Comparison of ENCODE assay signal across 15 cellular contexts in the genomic region with DNA sequence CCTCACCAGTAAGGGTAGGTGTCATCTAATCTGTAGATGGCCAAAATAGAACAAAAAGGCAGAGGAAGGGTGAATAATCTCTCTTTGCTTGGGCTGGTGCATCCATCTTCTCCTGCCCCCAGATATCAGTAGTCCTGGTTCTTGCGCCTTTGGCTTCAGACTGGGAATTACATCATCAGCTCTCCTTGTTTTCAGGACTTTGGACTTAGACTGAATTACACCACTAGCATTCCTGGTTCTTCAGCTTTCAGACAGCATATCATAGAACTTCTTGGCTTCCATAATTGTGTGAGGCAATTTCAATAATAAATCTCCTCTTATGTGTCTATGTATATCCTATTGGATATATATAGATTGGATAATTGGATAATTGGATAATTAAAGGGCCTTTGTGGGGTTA.
A peak's percentile ranks its signal among the peaks of the same experiment; 100 is the strongest.
DNase-seq lines count a peak whose midpoint lies in the region; ATAC-seq and TF ChIP-seq lines count a peak whose summit lies in the region.
"Had no signal": no experiment of that assay in that cellular context is flagged by ENCODE, and none has a peak within 500 bp of the region (broad histone marks: within the 10 kb centered on the region; RNA-seq: fewer than 3 reads in every experiment).

No MANE protein-coding gene starts in this region.

- H3K27me3 ChIP-seq in right cardiac atrium (ENCODE audit: control insufficient read depth, insufficient read depth) (no peaks in the 10 kb centered on the region), H9 (ENCODE audit: insufficient read depth, low read length) (no peaks in the 10 kb centered on the region)
- H3K27me3 ChIP-seq: BLaER1 had no signal

- no peak overlapping the region for H2AK5ac ChIP-seq in H9 (ENCODE audit: insufficient read length, low read length)

- ATAC-seq in left ventricle myocardium superior, result peak; percentile 38
- ATAC-seq in right cardiac atrium, result no peak

- no peak overlapping the region for H2AFZ ChIP-seq in H9 (ENCODE audit: low read length)

- H3K4me2 ChIP-seq in H9 (ENCODE audit: insufficient read depth, insufficient read length, low read length), result no peak overlapping the region
- H3K4me2 ChIP-seq: BLaER1 had no signal

- H3K9ac ChIP-seq in H9 (ENCODE audit: extremely low read depth, insufficient read length, low read length), result no peak overlapping the region
- H3K9ac ChIP-seq: BLaER1 had no signal

- no peak overlapping the region for H2BK120ac ChIP-seq in H9 (ENCODE audit: low read depth, low read length, poor library complexity, severe bottlenecking)

- H3K27ac ChIP-seq in right cardiac atrium (ENCODE audit: low read length) (no peak overlapping the region), H9 (ENCODE audit: insufficient read length, low read depth, low read length) (no peak overlapping the region)
- H3K27ac ChIP-seq: BLaER1 had no signal

- DNase-seq in left ventricle myocardium superior (no peak), right cardiac atrium (no peak), iris pigment epithelial cell (ENCODE audit: low read depth) (peak; percentile 7), renal cortical epithelial cell (ENCODE audit: low read depth) (peak; percentile 49), SHP77 treated with DMSO at 0.1 percent for 48 hours (lab: John Stamatoyannopoulos, UW) (no peak), GM13977 (ENCODE audit: low spot score) (no peak), H9 (no peak)
- DNase-seq: 8988T; AML-193; CD8-positive, alpha-beta memory T cell; GOT3 had no signal

- no peak overlapping the region for H4K91ac ChIP-seq in H9 (ENCODE audit: insufficient read length, low read depth, low read length)

- no peaks in the 10 kb centered on the region for H4K20me1 ChIP-seq in H9 (ENCODE audit: control insufficient read depth, insufficient read depth, insufficient read length)
- H4K20me1 ChIP-seq: BLaER1 had no signal

- no peak overlapping the region for H3K23ac ChIP-seq in H9 (ENCODE audit: insufficient read length, low read depth, low read length)

- peaks cover 9 to 18% of the 10 kb centered on the region in 2 experiments for H3K4me1 Mint-ChIP-seq in H9
- H3K4me1 Mint-ChIP-seq: CD8-positive, alpha-beta memory T cell had no signal

- H3K4ac ChIP-seq in H9 (ENCODE audit: low read depth, low read length), result no peak overlapping the region

- H2BK12ac ChIP-seq in H9 (ENCODE audit: insufficient read length, low read depth, low read length), result no peak overlapping the region

- H3K56ac ChIP-seq in H9 (ENCODE audit: insufficient read length, low read depth, low read length), result no peak overlapping the region

- no peak overlapping the region for H3K14ac ChIP-seq in H9 (ENCODE audit: insufficient read depth, low read length)

- H4K8ac ChIP-seq in H9 (replicated peaks; ENCODE audit: insufficient read length, low read depth, low read length), result no peak overlapping the region

- H3K79me2 ChIP-seq in H9 (ENCODE audit: insufficient read depth, low read length), result no peaks in the 10 kb centered on the region

- WGBS in right cardiac atrium, result 92% methylated on average over 1 of the region's 1 CpG
- no CpG with 5 or more reads among the region's 1 CpG for WGBS in H9 (ENCODE audit: extremely low coverage, insufficient read length, low lambda C conversion rate)

- H2BK15ac ChIP-seq in H9 (ENCODE audit: low read depth, low read length), result no peak overlapping the region

- in situ Hi-C loops in GM13977 (cut with MboI; ENCODE audit: low pct_unique_long_range_greater_than_20kb, low sequenced_read_pairs, unreplicated experiment), result no loop called here

- H3K4me1 ChIP-seq in right cardiac atrium (ENCODE audit: control insufficient read depth, insufficient read depth, low read length), result no peaks in the 10 kb centered on the region
- H3K4me1 ChIP-seq in H9 (ENCODE audit: insufficient read depth, low read length), result no peaks in the 10 kb centered on the region
- H3K4me1 ChIP-seq: BLaER1, HAP-1 had no signal

- H3K9me3 ChIP-seq in right cardiac atrium (ENCODE audit: control insufficient read depth, low read length) (peaks cover 2% of the 10 kb centered on the region), H9 (ENCODE audit: control insufficient read depth, low read depth, low read length) (no peaks in the 10 kb centered on the region)
- H3K9me3 ChIP-seq: BLaER1, Caco-2, HAP-1 had no signal

- H3T11ph ChIP-seq in H9 (ENCODE audit: low read length), result no peak overlapping the region

- H3K36me3 Mint-ChIP-seq in H9 (ENCODE audit: insufficient read depth in 1 of 3, low read depth in 3 of 3), result no peaks in the 10 kb centered on the region; a peak in 1 of 7 replicates
- H3K36me3 Mint-ChIP-seq: CD8-positive, alpha-beta memory T cell; IgD-negative memory B cell had no signal

- no peak overlapping the region for H2BK20ac ChIP-seq in H9 (ENCODE audit: low read depth, low read length, poor library complexity, severe bottlenecking)

- no peak overlapping the region for H3K27ac Mint-ChIP-seq in H9
- H3K27ac Mint-ChIP-seq: CD8-positive, alpha-beta memory T cell; IgD-negative memory B cell had no signal

- no peak overlapping the region for H2BK5ac ChIP-seq in H9 (ENCODE audit: insufficient read length, low read length)

- H3K4me3 Mint-ChIP-seq in H9, result no peak overlapping the region
- H3K4me3 Mint-ChIP-seq: CD8-positive, alpha-beta memory T cell; IgD-negative memory B cell had no signal

- H3K27me3 Mint-ChIP-seq in H9 (ENCODE audit: low read depth), result no peaks in the 10 kb centered on the region
- H3K27me3 Mint-ChIP-seq: IgD-negative memory B cell had no signal

- H3K23me2 ChIP-seq in H9 (ENCODE audit: insufficient read length, low read depth, low read length, poor library complexity, severe bottlenecking), result no peaks in the 10 kb centered on the region

- intact Hi-C loops in left ventricle myocardium superior (cut with micrococcal nuclease) (no loop called here), right cardiac atrium (cut with DNase I) (no loop called here)

- no peak overlapping the region for H4K5ac ChIP-seq in H9 (ENCODE audit: insufficient read length, low read depth, low read length)

- H3K79me1 ChIP-seq in H9 (ENCODE audit: insufficient read depth, low read depth, low read length, poor library complexity, severe bottlenecking), result no peaks in the 10 kb centered on the region

- TF ChIP-seq CTCF in GM13977 (IDR thresholded peaks at IDR 0.05; ENCODE audit: extremely low read depth, insufficient read depth, missing control alignments) (no peak), H9 (conservative IDR thresholded peaks at IDR 0.05) (no peak)

- no peak overlapping the region for H3K18ac ChIP-seq in H9 (ENCODE audit: insufficient read length, low read depth, low read length)

- no peak overlapping the region for H3K4me3 ChIP-seq in right cardiac atrium (ENCODE audit: low read length)
- H3K4me3 ChIP-seq: BLaER1, HAP-1 had no signal

- no peaks in the 10 kb centered on the region; a peak in 1 of 5 replicates for H3K9me3 Mint-ChIP-seq in H9

Comparison
In these comparisons a context has a peak if more than half of its experiments do, and no peak if none do; other contexts are left out.
1. DNase-seq: peak in iris pigment epithelial cell (single experiment) and renal cortical epithelial cell (single experiment); none in left ventricle myocardium superior (single experiment), right cardiac atrium (0 of 3), SHP77 treated with DMSO at 0.1 percent for 48 hours (single experiment), GM13977 (single experiment) and H9 (single experiment).